In the genomic region with DNA sequence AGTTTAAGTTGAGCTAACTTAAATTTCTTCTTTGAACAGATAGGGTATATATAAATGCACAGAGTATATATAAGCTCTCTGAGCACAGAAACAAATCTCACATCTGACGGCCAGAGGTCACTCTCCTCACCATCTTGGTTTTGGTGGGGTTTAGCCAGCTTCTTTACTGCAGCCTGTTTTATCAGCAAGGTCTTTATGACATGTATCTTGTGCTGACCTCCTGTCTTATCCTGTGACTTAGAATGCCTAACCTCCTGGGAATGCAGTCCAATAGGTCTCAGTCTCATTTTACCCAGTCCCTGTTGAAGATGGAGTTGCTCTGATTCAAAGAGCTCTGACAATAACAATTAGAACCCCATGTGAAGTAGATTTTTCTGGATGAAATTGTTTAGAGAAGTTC, we compare ENCODE assay signal across 1 cellular context.
TF ChIP-seq lines count a peak whose summit lies in the region.

No MANE protein-coding gene starts in this region.

TF ChIP-seq in IMR-90, 13 proteins besides CTCF, POLR2A, EP300 and RAD21:
- TF ChIP-seq MAFK (IDR thresholded peaks at IDR 0.05; ENCODE audit: low read depth, low read length) = no peak
- TF ChIP-seq, protein P1, sequence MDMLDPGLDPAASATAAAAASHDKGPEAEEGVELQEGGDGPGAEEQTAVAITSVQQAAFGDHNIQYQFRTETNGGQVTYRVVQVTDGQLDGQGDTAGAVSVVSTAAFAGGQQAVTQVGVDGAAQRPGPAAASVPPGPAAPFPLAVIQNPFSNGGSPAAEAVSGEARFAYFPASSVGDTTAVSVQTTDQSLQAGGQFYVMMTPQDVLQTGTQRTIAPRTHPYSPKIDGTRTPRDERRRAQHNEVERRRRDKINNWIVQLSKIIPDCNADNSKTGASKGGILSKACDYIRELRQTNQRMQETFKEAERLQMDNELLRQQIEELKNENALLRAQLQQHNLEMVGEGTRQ (IDR thresholded peaks at IDR 0.05; ENCODE audit: low read depth, low read length) = no peak
